Comparison of ENCODE assay signal across 8 cellular contexts in the genomic region with DNA sequence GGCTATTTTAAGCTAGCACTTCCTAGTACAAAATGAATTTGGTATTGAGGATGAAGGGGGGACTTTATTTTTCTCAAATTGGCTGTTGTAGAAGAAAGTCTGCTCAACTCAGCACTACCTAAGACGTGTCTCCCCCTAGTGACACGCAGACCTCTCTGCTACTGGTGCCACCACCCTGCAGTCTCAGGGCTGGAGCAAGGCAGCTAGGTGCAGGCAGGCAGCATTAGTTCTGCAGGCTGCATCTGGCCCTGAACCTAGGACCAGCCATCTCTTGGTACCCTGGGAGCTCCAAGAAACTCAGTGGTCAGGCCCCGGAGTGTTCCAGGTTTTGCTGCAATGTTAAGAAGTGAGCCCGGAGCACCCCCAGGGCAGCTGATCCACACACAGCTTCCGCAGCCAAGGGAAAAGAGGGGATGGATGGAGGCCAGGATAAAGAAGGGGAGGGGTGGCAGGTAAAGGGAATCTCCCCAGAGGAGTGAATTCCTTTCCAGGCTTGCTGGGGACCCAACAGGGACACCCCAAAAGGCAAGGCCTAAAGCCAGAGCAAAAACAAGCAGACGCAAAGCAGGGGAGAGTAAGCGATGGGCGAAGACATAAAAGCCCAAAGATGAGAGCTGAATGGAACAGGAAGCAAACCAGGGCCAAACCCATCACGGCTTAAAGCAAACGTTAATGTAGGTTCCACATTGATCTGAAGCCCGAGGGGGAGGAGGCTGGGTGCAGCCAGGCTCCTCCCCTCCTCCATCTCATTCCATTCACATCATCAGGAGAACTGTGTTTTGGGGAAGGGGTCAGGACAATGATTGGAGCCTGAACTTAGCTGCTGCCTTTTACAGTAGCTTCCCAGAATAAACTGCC.
DNase-seq lines count a peak whose midpoint lies in the region; ATAC-seq and TF ChIP-seq lines count a peak whose summit lies in the region.

No MANE protein-coding gene starts in this region.

- TF ChIP-seq POLR2A in breast epithelium (IDR thresholded peaks at IDR 0.05) (no peak), body of pancreas (IDR thresholded peaks at IDR 0.05) (no peak)

- CTCF ChIA-PET in MCF 10A (lab: Yijun Ruan, JAX), result interaction anchor here (0.6 to 1.2 kb wide), 2 partner anchors 15 to 356 kb away, joined by 4 to 12 read pairs; no protein-coding TSS in a partner anchor

- H3K36me3 ChIP-seq in breast epithelium, result no peaks in the 10 kb centered on the region
- H3K36me3 ChIP-seq in body of pancreas (replicated peaks in 1 of 2; ENCODE audit: insufficient read depth in 1 of 2, low read depth in 2 of 2), result no peaks in the 10 kb centered on the region

- H3K4me1 ChIP-seq in breast epithelium, result no peaks in the 10 kb centered on the region
- H3K4me1 ChIP-seq in body of pancreas, result peaks cover 22% of the 10 kb centered on the region

- no peaks in the 10 kb centered on the region for H3K27me3 ChIP-seq in breast epithelium
- no peaks in the 10 kb centered on the region for H3K27me3 ChIP-seq in body of pancreas

- no peaks in the 10 kb centered on the region for H3K9me3 Mint-ChIP-seq in MCF 10A (ENCODE audit: unreplicated experiment)

- DNase-seq in MCF 10A (ENCODE audit: unreplicated experiment) (peak; percentile 25), breast epithelium (ENCODE audit: low spot score in 2 of 2) (no peak), Kasumi-1 (lab: John Stamatoyannopoulos, UW) (peak; percentile 68 to 69), body of pancreas (peak in 1 of 4 donors; percentile 35), left colon (peak in 1 of 2 donors; percentile 24), NCI-H1105 (lab: John Stamatoyannopoulos, UW) (no peak), HPDE6-E6E7 (ENCODE audit: extremely low spot score) (no peak)

- WGBS in body of pancreas, 2 donors, result 53 to 63% methylated on average over 11 of the region's 11 CpGs

- TF ChIP-seq CTCF in MCF 10A (IDR thresholded peaks at IDR 0.05; ENCODE audit: unreplicated experiment) (no peak), breast epithelium (IDR thresholded peaks at IDR 0.05) (no peak), body of pancreas (IDR thresholded peaks at IDR 0.05) (peak in 2 of 7 experiments; percentile 15 to 23)

- H3K4me3 Mint-ChIP-seq in MCF 10A (ENCODE audit: unreplicated experiment), result no peak overlapping the region

- no peaks in the 10 kb centered on the region for H3K27me3 Mint-ChIP-seq in MCF 10A (ENCODE audit: insufficient read depth, unreplicated experiment)

- H3K27ac Mint-ChIP-seq in MCF 10A (ENCODE audit: low read depth, unreplicated experiment), result no peak overlapping the region

- H3K4me3 ChIP-seq in breast epithelium, result no peak overlapping the region
- H3K4me3 ChIP-seq in body of pancreas, result no peak overlapping the region

- intact Hi-C loops in MCF 10A (cut with micrococcal nuclease), result no loop called here
- intact Hi-C loops in breast epithelium (cut with DNase I; ENCODE audit: low total_unique reads), result loop anchor here (1.0 kb wide), 1 partner anchor 32 kb away; no protein-coding TSS in a partner anchor
- intact Hi-C loops in body of pancreas (cut with DNase I), result no loop called here
- intact Hi-C loops in left colon (cut with DNase I, micrococcal nuclease), result no loop called here

- ATAC-seq in body of pancreas (no peak), left colon (peak; percentile 59), HG03095 (IDR thresholded peaks at IDR 0.05; ENCODE audit: unreplicated experiment) (no peak)

- peaks cover 20% of the 10 kb centered on the region for H3K4me1 Mint-ChIP-seq in MCF 10A (ENCODE audit: insufficient read depth, unreplicated experiment)

- POLR2A ChIA-PET in MCF 10A (lab: Yijun Ruan, JAX), result no interaction called here

- no TSS peak for BruUV-seq in MCF 10A (replicated peaks; lab: Mats Ljungman, UMichigan)

- H3K27ac ChIP-seq in breast epithelium (peak overlapping the region in 1 of 2 donors; percentile 81), body of pancreas (peak overlapping the region in 3 of 4 donors; percentile 80 to 83 (median 83))

- H3K36me3 Mint-ChIP-seq in MCF 10A (ENCODE audit: insufficient read depth, unreplicated experiment), result peaks cover 12% of the 10 kb centered on the region

- H3K9me3 ChIP-seq in breast epithelium (no peaks in the 10 kb centered on the region), body of pancreas (no peaks in the 10 kb centered on the region)

Comparison
In these comparisons a context has a peak if more than half of its experiments do, and no peak if none do; other contexts are left out.
1. DNase-seq: peak in MCF 10A (single experiment) and Kasumi-1 (2 of 2); none in breast epithelium (0 of 2), NCI-H1105 (single experiment) and HPDE6-E6E7 (single experiment).